ENCODE assay signal across 9 cellular contexts in the genomic region with DNA sequence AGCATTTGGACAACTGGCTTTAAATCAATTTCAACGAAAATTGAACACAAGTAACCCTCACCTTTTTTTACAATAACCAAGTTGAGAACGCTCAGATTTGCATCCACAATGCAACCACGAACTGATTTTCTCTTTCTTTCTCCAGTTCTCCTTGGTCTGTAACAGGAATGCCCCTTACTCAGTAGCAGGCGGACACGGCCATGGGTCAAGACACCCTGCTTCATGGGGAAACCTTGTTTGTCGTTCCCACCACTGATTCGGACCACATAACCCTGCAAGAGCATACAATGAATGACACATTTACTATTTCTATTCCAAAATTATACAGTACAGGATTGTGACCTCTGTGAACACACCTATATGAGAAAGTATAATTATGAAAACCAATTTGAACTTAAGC. TPM values are rescaled to one million over a fixed set of nuclear protein-coding genes. Genes with fewer than 3 reads are reported as not detected.
A peak's percentile ranks its signal among the peaks of the same experiment; 100 is the strongest.
DNase-seq lines count a peak whose midpoint lies in the region; ATAC-seq and TF ChIP-seq lines count a peak whose summit lies in the region.
"Had no signal": no experiment of that assay in that cellular context is flagged by ENCODE, and none has a peak within 500 bp of the region (broad histone marks: within the 10 kb centered on the region; RNA-seq: fewer than 3 reads in every experiment).

No MANE protein-coding gene starts in this region.

- H2AFZ ChIP-seq in neural progenitor cell (replicated peaks): no peak overlapping the region

- no peaks in the 10 kb centered on the region for H3K9me3 Mint-ChIP-seq in Calu3 (ENCODE audit: low read depth, unreplicated experiment)
- H3K9me3 Mint-ChIP-seq in neural progenitor cell: no peaks in the 10 kb centered on the region

- H3F3A ChIP-seq in neural progenitor cell (ENCODE audit: low read depth): peaks cover 72% of the 10 kb centered on the region

- peak overlapping the region; percentile 91 for H3K4me2 ChIP-seq in neural progenitor cell

- H3K27me3 ChIP-seq in dorsolateral prefrontal cortex (no peaks in the 10 kb centered on the region), neural progenitor cell (no peaks in the 10 kb centered on the region)
- H3K27me3 ChIP-seq: neutrophil had no signal

- DNase-seq in Calu3 (no peak), NB4 (ENCODE audit: low read depth) (peak; percentile 49), dorsolateral prefrontal cortex (no peak), neural progenitor cell (ENCODE audit: low spot score) (no peak), amniotic stem cell (lab: John Stamatoyannopoulos, UW) (no peak), NCI-H524 treated with DMSO at 0.1 percent for 48 hours (lab: John Stamatoyannopoulos, UW) (no peak), NCI-H526 treated with DMSO at 0.1 percent for 48 hours (lab: John Stamatoyannopoulos, UW) (no peak)

- H3K4me3 Mint-ChIP-seq in Calu3 (ENCODE audit: low read depth, unreplicated experiment): peak overlapping the region; percentile 95
- H3K4me3 Mint-ChIP-seq in neural progenitor cell: peak overlapping the region; percentile 99

- peaks cover 38% of the 10 kb centered on the region for H3K36me3 ChIP-seq in neural progenitor cell

- CTCF ChIA-PET in Calu3 (lab: Charles Lee): no interaction called here

- H3K4me1 Mint-ChIP-seq in Calu3 (ENCODE audit: low read depth, unreplicated experiment): peaks cover 25% of the 10 kb centered on the region
- peaks cover 30% of the 10 kb centered on the region for H3K4me1 Mint-ChIP-seq in neural progenitor cell

- H4K20me1 ChIP-seq in neural progenitor cell (ENCODE audit: low read depth): peaks cover 45% of the 10 kb centered on the region

- H3K27me3 Mint-ChIP-seq in Calu3 (ENCODE audit: unreplicated experiment) (no peaks in the 10 kb centered on the region), neural progenitor cell (ENCODE audit: insufficient read depth, low read depth) (peaks cover 5% of the 10 kb centered on the region)

- peak overlapping the region; percentile 99 for H3K9ac ChIP-seq in neural progenitor cell

- peaks cover 76% of the 10 kb centered on the region for H3K36me3 Mint-ChIP-seq in Calu3 (ENCODE audit: insufficient read depth, unreplicated experiment)
- peaks cover 25% of the 10 kb centered on the region for H3K36me3 Mint-ChIP-seq in neural progenitor cell

- H3K27ac ChIP-seq in dorsolateral prefrontal cortex: peak overlapping the region in 15 of 59 donors; percentile 5 to 98 (median 93)
- peak overlapping the region; percentile 92 for H3K27ac ChIP-seq in neural progenitor cell

- H3K27ac Mint-ChIP-seq in Calu3 (ENCODE audit: unreplicated experiment) (peak overlapping the region; percentile 99), neural progenitor cell (no peak overlapping the region)

- TF ChIP-seq CTCF in Calu3 (IDR thresholded peaks at IDR 0.05; ENCODE audit: unreplicated experiment) (no peak), NB4 (IDR thresholded peaks at IDR 0.05; ENCODE audit: low read depth, low read length) (no peak), dorsolateral prefrontal cortex (IDR thresholded peaks at IDR 0.05 in 54 of 56, conservative IDR thresholded peaks at IDR 0.05 in 2 of 56; ENCODE audit: low read depth in 1 of 56, partially characterized antibody in 56 of 56) (no peak), neural progenitor cell (IDR thresholded peaks at IDR 0.05) (no peak)

- intact Hi-C loops in Calu3 (cut with micrococcal nuclease; ENCODE audit: unreplicated experiment) (loop anchor here (2.0 kb wide), 1 partner anchor 78 kb away; no protein-coding TSS in a partner anchor), dorsolateral prefrontal cortex (cut with DNase I) (loop anchor here (5.0 kb wide), 3 partner anchors 84 to 331 kb away; partner anchors contain the start of genes DENND4C (in 1 of the 2) and RRAGA (in 1 of the 2))

- TSS peak; percentile 47 for BruUV-seq in Calu3 (replicated peaks; lab: Mats Ljungman, UMichigan)

- no peaks in the 10 kb centered on the region for H3K9me3 ChIP-seq in neural progenitor cell (ENCODE audit: low read depth)
- H3K9me3 ChIP-seq: neutrophil had no signal

- TF ChIP-seq POLR2A in NB4 (IDR thresholded peaks at IDR 0.05; ENCODE audit: extremely low read depth, insufficient read length): peak; percentile 8

- H3K4me3 ChIP-seq in NB4 (ENCODE audit: low read depth, low read length) (peak overlapping the region; percentile 87), dorsolateral prefrontal cortex (peak overlapping the region in 54 of 59 donors; percentile 1 to 95 (median 85)), neural progenitor cell (peak overlapping the region; percentile 89)

- H3K79me2 ChIP-seq in neural progenitor cell (ENCODE audit: low read depth): peaks cover 49% of the 10 kb centered on the region

- H3K4me1 ChIP-seq in neural progenitor cell: peaks cover 28% of the 10 kb centered on the region

- ATAC-seq in HG03565 (IDR thresholded peaks at IDR 0.05; ENCODE audit: unreplicated experiment): no peak

RNA-seq across cellular contexts. Expression of gene RPS6, which starts 1.4 kb away (rescaled TPM):
- 964 and 1,043 TPM in 2 replicates for total RNA-seq in Calu3 (2022)
- 100 to 1,000 TPM; 380 to 738 (median 498) TPM for total RNA-seq in dorsolateral prefrontal cortex
- total RNA-seq in neural progenitor cell (ENCODE audit: low replicate concordance): 2,264 and 3,753 TPM in 2 replicates

RNA-seq across cellular contexts. Expression of gene ACER2, which starts 30.2 kb away (rescaled TPM):
- total RNA-seq in Calu3 (2022) (7.6 and 10.0 TPM in 2 replicates), dorsolateral prefrontal cortex (10 to 100 TPM in 39 of 120 experiments, 1 to 10 TPM in 81; 4.6 to 16.6 (median 8.6) TPM), neural progenitor cell (ENCODE audit: low replicate concordance) (5.6 and 8.1 TPM in 2 replicates)
